In genomic region chr20:17844133-17844429, GRCh38 we compare ENCODE assay signal across 13 cellular contexts.
DNase-seq lines count a peak whose midpoint lies in the region; ATAC-seq and TF ChIP-seq lines count a peak whose summit lies in the region.
"Had no signal": no experiment of that assay in that cellular context is flagged by ENCODE, and none has a peak within 500 bp of the region (broad histone marks: within the 10 kb centered on the region; RNA-seq: fewer than 3 reads in every experiment).

No MANE protein-coding gene starts in this region.

- peaks cover 0 to 1% of the 10 kb centered on the region in 2 donors for H3K27me3 Mint-ChIP-seq in CD4-positive, alpha-beta memory T cell

- no peaks in the 10 kb centered on the region for H3K79me2 ChIP-seq in OCI-LY7 (ENCODE audit: insufficient read depth, low read depth, low read length)

- no peak for ATAC-seq in gastrocnemius medialis
- no peak for ATAC-seq in GM19463 (IDR thresholded peaks at IDR 0.05; ENCODE audit: unreplicated experiment)
- no peak for ATAC-seq in GM19328 (IDR thresholded peaks at IDR 0.05; ENCODE audit: unreplicated experiment)

- no peaks in the 10 kb centered on the region for H3K27me3 ChIP-seq in CD4-positive, alpha-beta memory T cell (ENCODE audit: insufficient read depth, low read length)
- no peaks in the 10 kb centered on the region for H3K27me3 ChIP-seq in gastrocnemius medialis

- no TSS peak for BruUV-seq in OCI-LY7 (replicated peaks; lab: Mats Ljungman, UMichigan)

- no peak overlapping the region for H3K27ac ChIP-seq in CD4-positive, alpha-beta memory T cell (ENCODE audit: low read depth, low read length)
- H3K27ac ChIP-seq in OCI-LY7 (ENCODE audit: low read depth, low read length, poor library complexity, severe bottlenecking), result no peak overlapping the region
- H3K27ac ChIP-seq in epithelial cell of prostate, result peak overlapping the region; percentile 84
- H3K27ac ChIP-seq in gastrocnemius medialis, result peak overlapping the region; percentile 23 to 72 (median 52)
- H3K27ac ChIP-seq: C4-2B, KMS-11 had no signal

- H3K36me3 ChIP-seq in CD4-positive, alpha-beta memory T cell (ENCODE audit: insufficient read depth, low read length), result no peaks in the 10 kb centered on the region
- H3K36me3 ChIP-seq in OCI-LY7 (ENCODE audit: insufficient read depth, low read length) (no peaks in the 10 kb centered on the region), gastrocnemius medialis (no peaks in the 10 kb centered on the region)

- H3K4me3 Mint-ChIP-seq in CD4-positive, alpha-beta memory T cell, result peak overlapping the region in 3 of 8 donors; percentile 7 to 66 (median 63)

- H4K20me1 ChIP-seq in OCI-LY7 (ENCODE audit: insufficient read depth, low read length), result no peaks in the 10 kb centered on the region

- H3K4me1 Mint-ChIP-seq in CD4-positive, alpha-beta memory T cell, result peaks cover 21 to 56% (median 32%) of the 10 kb centered on the region in 4 donors

- peaks cover 0 to 2% (median 0%) of the 10 kb centered on the region in 8 donors for H3K9me3 Mint-ChIP-seq in CD4-positive, alpha-beta memory T cell

- no peaks in the 10 kb centered on the region for H3K9me2 ChIP-seq in OCI-LY7 (ENCODE audit: insufficient read depth, low read length)

- in situ Hi-C loops in gastrocnemius medialis (cut with MboI; ENCODE audit: low sequenced_read_pairs in 4 of 4), result no loop called here

- H3K27ac Mint-ChIP-seq in CD4-positive, alpha-beta memory T cell, result peak overlapping the region in 6 of 7 donors; percentile 36 to 77 (median 57)

- no peak overlapping the region for H2AFZ ChIP-seq in OCI-LY7 (ENCODE audit: low read length)

- no peak for DNase-seq in CD4-positive, alpha-beta memory T cell
- DNase-seq in OCI-LY7 (ENCODE audit: low spot score) (no peak), epithelial cell of prostate (ENCODE audit: low read depth, low spot score) (no peak), gastrocnemius medialis (no peak)
- DNase-seq in stimulated activated naive CD4-positive, alpha-beta T cell (lab: John Stamatoyannopoulos, UW), result no peak
- DNase-seq: activated CD4-positive, CD25-positive, alpha-beta regulatory T cell; activated T-cell treated with anti-CD3 and anti-CD28 coated beads for 4 hours; NCI-H1417; NCI-H446 had no signal

- TF ChIP-seq POLR2A in gastrocnemius medialis (IDR thresholded peaks at IDR 0.05), result no peak

- peak overlapping the region; percentile 22; the same call in 1 of the 2 replicates for H3K4me2 ChIP-seq in OCI-LY7 (ENCODE audit: low read length)
- H3K4me2 ChIP-seq: KMS-11 had no signal

- peaks cover 35% of the 10 kb centered on the region for H3K4me1 ChIP-seq in CD4-positive, alpha-beta memory T cell (ENCODE audit: insufficient read depth, low read length)
- H3K4me1 ChIP-seq in OCI-LY7 (ENCODE audit: insufficient read depth, low read length, poor library complexity, severe bottlenecking), result peaks cover 50% of the 10 kb centered on the region
- H3K4me1 ChIP-seq in gastrocnemius medialis, result peaks cover 8 to 20% of the 10 kb centered on the region in 2 donors

- POLR2A ChIA-PET in CD4-positive, alpha-beta memory T cell (lab: Charles Lee; ENCODE audit: partially characterized antibody), result no interaction called here
- POLR2A ChIA-PET in OCI-LY7 (lab: Charles Lee), result interaction anchor here (3.5 kb wide), 1 partner anchor 13 kb away, joined by 21 read pairs; no protein-coding TSS in a partner anchor

- CTCF ChIA-PET in CD4-positive, alpha-beta memory T cell (lab: Charles Lee; ENCODE audit: partially characterized antibody), result interaction anchor here (1.6 kb wide), 1 partner anchor 13 kb away, joined by 4 read pairs; no protein-coding TSS in a partner anchor
- CTCF ChIA-PET in OCI-LY7 (lab: Charles Lee; ENCODE audit: unreplicated experiment), result interaction anchor here (0.8 kb wide), 1 partner anchor 162 kb away, joined by 3 read pairs; the partner anchor contains the start of gene RRBP1

- peaks cover 0 to 3% of the 10 kb centered on the region in 2 donors for H3K36me3 Mint-ChIP-seq in CD4-positive, alpha-beta memory T cell

- intact Hi-C loops in CD4-positive, alpha-beta memory T cell (cut with micrococcal nuclease), result no loop called here
- intact Hi-C loops in OCI-LY7 (cut with micrococcal nuclease; ENCODE audit: unreplicated experiment), result no loop called here
- intact Hi-C loops in gastrocnemius medialis (cut with DNase I; ENCODE audit: low total_unique reads), result no loop called here

- no peak overlapping the region for H3K4me3 ChIP-seq in CD4-positive, alpha-beta memory T cell (ENCODE audit: low read length in 2 of 2)
- H3K4me3 ChIP-seq in OCI-LY7 (ENCODE audit: low read depth, low read length, poor library complexity, severe bottlenecking) (no peak overlapping the region), gastrocnemius medialis (no peak overlapping the region)

- TF ChIP-seq CTCF in OCI-LY7 (conservative IDR thresholded peaks at IDR 0.05; ENCODE audit: low read length) (no peak), gastrocnemius medialis (IDR thresholded peaks at IDR 0.05 in 4 of 5, conservative IDR thresholded peaks at IDR 0.05 in 1 of 5) (no peak)

- no peaks in the 10 kb centered on the region for H3K9me3 ChIP-seq in CD4-positive, alpha-beta memory T cell (ENCODE audit: control insufficient read depth in 1 of 2, low read length in 2 of 2)
- H3K9me3 ChIP-seq in OCI-LY7 (ENCODE audit: low read length), result 0 out of 2 replicates have a peak, but pooled peaks cover 6% of the 10 kb centered on the region
- no peaks in the 10 kb centered on the region for H3K9me3 ChIP-seq in gastrocnemius medialis

Comparison
In these comparisons a context has a peak if more than half of its experiments do, and no peak if none do; other contexts are left out.
1. H3K27ac ChIP-seq: peak in epithelial cell of prostate (single experiment) and gastrocnemius medialis (4 of 4); none in CD4-positive, alpha-beta memory T cell (single experiment) and OCI-LY7 (single experiment).